Comparison of ENCODE assay signal across 22 cellular contexts in the genomic region with DNA sequence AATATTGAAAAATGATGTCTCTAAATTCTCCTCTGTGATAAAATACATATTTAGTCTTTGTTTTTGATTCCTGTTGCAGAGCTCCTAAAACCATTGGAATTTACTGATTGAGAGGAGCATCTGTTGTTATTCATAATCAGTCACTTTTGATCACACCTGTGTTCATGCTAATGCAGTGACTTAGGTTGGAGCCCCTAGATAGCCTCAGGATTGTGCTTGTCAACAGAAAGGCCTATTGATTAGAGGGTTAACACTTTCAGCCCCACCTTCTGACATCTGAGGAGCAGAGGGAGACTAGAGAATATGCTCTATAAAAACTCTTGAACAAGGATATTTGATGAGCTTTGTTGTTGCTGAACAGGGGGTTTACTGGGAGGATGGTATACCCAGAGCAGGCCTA.
"Had no signal": no experiment of that assay in that cellular context is flagged by ENCODE, and none has a peak within 500 bp of the region (broad histone marks: within the 10 kb centered on the region; RNA-seq: fewer than 3 reads in every experiment).

No MANE protein-coding gene starts in this region.

- H3K4me2 ChIP-seq: hepatocyte had no signal

- H3K79me2 ChIP-seq: hepatocyte had no signal

- H3K27ac ChIP-seq: coronary artery, dorsolateral prefrontal cortex, esophagus muscularis mucosa, foreskin keratinocyte, gastroesophageal sphincter, heart left ventricle, hepatocyte, left ventricle myocardium inferior, lower lobe of right lung had no signal

- H3K4me3 ChIP-seq: coronary artery, dorsolateral prefrontal cortex, esophagus muscularis mucosa, gastroesophageal sphincter, heart left ventricle, hepatocyte, left ventricle myocardium inferior, lower lobe of right lung had no signal

- ATAC-seq: foreskin keratinocyte; gastroesophageal sphincter; heart left ventricle; left colon; left lobe of liver; lower lobe of right lung; naive thymus-derived CD4-positive, alpha-beta T cell had no signal

- DNase-seq: dermis blood vessel endothelial cell; dorsolateral prefrontal cortex; effector CD4-positive, alpha-beta T cell; effector memory CD4-positive, alpha-beta T cell; foreskin keratinocyte; heart left ventricle; hypothalamus; immature natural killer cell; islet precursor cell; kidney; kidney glomerular epithelial cell; left colon; left ventricle myocardium inferior; lower lobe of right lung; mesenchymal stem cell; midbrain; naive thymus-derived CD4-positive, alpha-beta T cell had no signal

- H3K36me3 Mint-ChIP-seq: immature natural killer cell; naive thymus-derived CD4-positive, alpha-beta T cell had no signal

- H3K27ac Mint-ChIP-seq: immature natural killer cell; naive thymus-derived CD4-positive, alpha-beta T cell had no signal

- H3K4me1 Mint-ChIP-seq: immature natural killer cell; naive thymus-derived CD4-positive, alpha-beta T cell had no signal

- H3K27me3 Mint-ChIP-seq: naive thymus-derived CD4-positive, alpha-beta T cell had no signal

- H3K4me3 Mint-ChIP-seq: immature natural killer cell; naive thymus-derived CD4-positive, alpha-beta T cell had no signal

- H3K36me3 ChIP-seq: esophagus muscularis mucosa, gastroesophageal sphincter, heart left ventricle, left ventricle myocardium inferior, lower lobe of right lung had no signal

- H2AFZ ChIP-seq: hepatocyte had no signal

- H3K27me3 ChIP-seq: dorsolateral prefrontal cortex, esophagus muscularis mucosa, foreskin keratinocyte, gastroesophageal sphincter, heart left ventricle, hepatocyte had no signal

- H3K4me1 ChIP-seq: esophagus muscularis mucosa, foreskin keratinocyte, gastroesophageal sphincter, heart left ventricle, left ventricle myocardium inferior, lower lobe of right lung had no signal

- H3K9me3 ChIP-seq: esophagus muscularis mucosa, gastroesophageal sphincter, heart left ventricle, left ventricle myocardium inferior, lower lobe of right lung had no signal
